2 cellular contexts compared by ENCODE assay signal in the genomic region with DNA sequence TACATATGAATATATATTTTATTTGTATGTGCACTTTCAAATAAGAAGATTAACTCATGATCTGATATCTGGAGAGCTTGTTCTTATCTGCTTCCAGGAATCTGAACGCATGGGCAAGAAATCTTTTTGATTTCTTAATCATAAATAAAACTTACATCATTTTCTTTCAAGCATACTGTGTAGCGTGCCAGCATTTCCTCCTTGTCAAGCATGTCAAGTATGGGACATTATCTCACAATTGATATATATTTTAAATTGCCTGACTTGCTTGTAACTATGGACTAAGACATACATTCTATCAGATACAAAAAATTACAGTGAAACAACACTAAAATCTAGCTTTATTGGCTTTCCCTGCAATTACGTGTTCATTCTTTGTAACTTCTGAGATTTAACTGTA.
TF ChIP-seq lines count a peak whose summit lies in the region.

No MANE protein-coding gene starts in this region.

TF ChIP-seq in A549, 52 proteins besides CTCF, POLR2A, EP300 and RAD21 (continued from another document):
- TF ChIP-seq, protein P1, sequence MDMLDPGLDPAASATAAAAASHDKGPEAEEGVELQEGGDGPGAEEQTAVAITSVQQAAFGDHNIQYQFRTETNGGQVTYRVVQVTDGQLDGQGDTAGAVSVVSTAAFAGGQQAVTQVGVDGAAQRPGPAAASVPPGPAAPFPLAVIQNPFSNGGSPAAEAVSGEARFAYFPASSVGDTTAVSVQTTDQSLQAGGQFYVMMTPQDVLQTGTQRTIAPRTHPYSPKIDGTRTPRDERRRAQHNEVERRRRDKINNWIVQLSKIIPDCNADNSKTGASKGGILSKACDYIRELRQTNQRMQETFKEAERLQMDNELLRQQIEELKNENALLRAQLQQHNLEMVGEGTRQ (IDR thresholded peaks at IDR 0.05), result no peak
- no peak for TF ChIP-seq CHD4 (IDR thresholded peaks at IDR 0.05; ENCODE audit: borderline replicate concordance)
- TF ChIP-seq GATA3 (IDR thresholded peaks at IDR 0.05; ENCODE audit: borderline replicate concordance), result no peak

TF ChIP-seq in GM23338, 12 proteins besides CTCF, POLR2A, EP300 and RAD21 (continued from another document):
- TF ChIP-seq, protein P2, sequence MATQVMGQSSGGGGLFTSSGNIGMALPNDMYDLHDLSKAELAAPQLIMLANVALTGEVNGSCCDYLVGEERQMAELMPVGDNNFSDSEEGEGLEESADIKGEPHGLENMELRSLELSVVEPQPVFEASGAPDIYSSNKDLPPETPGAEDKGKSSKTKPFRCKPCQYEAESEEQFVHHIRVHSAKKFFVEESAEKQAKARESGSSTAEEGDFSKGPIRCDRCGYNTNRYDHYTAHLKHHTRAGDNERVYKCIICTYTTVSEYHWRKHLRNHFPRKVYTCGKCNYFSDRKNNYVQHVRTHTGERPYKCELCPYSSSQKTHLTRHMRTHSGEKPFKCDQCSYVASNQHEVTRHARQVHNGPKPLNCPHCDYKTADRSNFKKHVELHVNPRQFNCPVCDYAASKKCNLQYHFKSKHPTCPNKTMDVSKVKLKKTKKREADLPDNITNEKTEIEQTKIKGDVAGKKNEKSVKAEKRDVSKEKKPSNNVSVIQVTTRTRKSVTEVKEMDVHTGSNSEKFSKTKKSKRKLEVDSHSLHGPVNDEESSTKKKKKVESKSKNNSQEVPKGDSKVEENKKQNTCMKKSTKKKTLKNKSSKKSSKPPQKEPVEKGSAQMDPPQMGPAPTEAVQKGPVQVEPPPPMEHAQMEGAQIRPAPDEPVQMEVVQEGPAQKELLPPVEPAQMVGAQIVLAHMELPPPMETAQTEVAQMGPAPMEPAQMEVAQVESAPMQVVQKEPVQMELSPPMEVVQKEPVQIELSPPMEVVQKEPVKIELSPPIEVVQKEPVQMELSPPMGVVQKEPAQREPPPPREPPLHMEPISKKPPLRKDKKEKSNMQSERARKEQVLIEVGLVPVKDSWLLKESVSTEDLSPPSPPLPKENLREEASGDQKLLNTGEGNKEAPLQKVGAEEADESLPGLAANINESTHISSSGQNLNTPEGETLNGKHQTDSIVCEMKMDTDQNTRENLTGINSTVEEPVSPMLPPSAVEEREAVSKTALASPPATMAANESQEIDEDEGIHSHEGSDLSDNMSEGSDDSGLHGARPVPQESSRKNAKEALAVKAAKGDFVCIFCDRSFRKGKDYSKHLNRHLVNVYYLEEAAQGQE (IDR thresholded peaks at IDR 0.05; ENCODE audit: unreplicated experiment), result no peak
- TF ChIP-seq EZH2phosphoT487 (IDR thresholded peaks at IDR 0.05; ENCODE audit: unreplicated experiment) (no peak), ETS1 (IDR thresholded peaks at IDR 0.05) (no peak), ZNF462 (CRISPR knock-in tag; IDR thresholded peaks at IDR 0.05) (no peak), STAT1 (IDR thresholded peaks at IDR 0.05; ENCODE audit: unreplicated experiment) (no peak), CREB1 (CRISPR knock-in tag; IDR thresholded peaks at IDR 0.05; ENCODE audit: low read depth) (no peak), NANOG (IDR thresholded peaks at IDR 0.05; ENCODE audit: borderline replicate concordance) (no peak)
